ENCODE assay signal across 20 cellular contexts in genomic region chr20:50247196-50248094, GRCh38. TPM values are rescaled to one million over a fixed set of nuclear protein-coding genes. Genes with fewer than 3 reads are reported as not detected.
A peak's percentile ranks its signal among the peaks of the same experiment; 100 is the strongest.
DNase-seq lines count a peak whose midpoint lies in the region; ATAC-seq and TF ChIP-seq lines count a peak whose summit lies in the region.
"Had no signal": no experiment of that assay in that cellular context is flagged by ENCODE, and none has a peak within 500 bp of the region (broad histone marks: within the 10 kb centered on the region; RNA-seq: fewer than 3 reads in every experiment).

No MANE protein-coding gene starts in this region.

- H3K36me3 ChIP-seq in body of pancreas (replicated peaks in 1 of 2; ENCODE audit: insufficient read depth in 1 of 2, low read depth in 2 of 2) (no peaks in the 10 kb centered on the region), urinary bladder (ENCODE audit: insufficient read depth) (no peaks in the 10 kb centered on the region), A673 (ENCODE audit: insufficient read depth, low read length, poor library complexity, severe bottlenecking) (no peaks in the 10 kb centered on the region)
- H3K36me3 ChIP-seq: BLaER1 had no signal

- no peaks in the 10 kb centered on the region for H3K36me3 Mint-ChIP-seq in activated CD8-positive, alpha-beta T cell treated with anti-CD3 and anti-CD28 coated beads, Interleukin-2, amount 10 ng/mL, durations not matched to agents 7 days and 5 days (ENCODE audit: low read depth)
- H3K36me3 Mint-ChIP-seq in activated CD8-positive, alpha-beta T cell treated with anti-CD3 and anti-CD28 coated beads for 36 hours (ENCODE audit: low read depth): no peaks in the 10 kb centered on the region
- H3K36me3 Mint-ChIP-seq in neural crest cell (ENCODE audit: low read depth): no peaks in the 10 kb centered on the region
- H3K36me3 Mint-ChIP-seq: activated naive CD4-positive, alpha-beta T cell treated with anti-CD3 and anti-CD28 coated beads, Interleukin-2, amount 50 U/mL, for 24 hours; brain; T-cell had no signal

- H3K9me3 ChIP-seq in body of pancreas (no peaks in the 10 kb centered on the region), A673 (ENCODE audit: low read depth, low read length, poor library complexity, severe bottlenecking) (no peaks in the 10 kb centered on the region)
- H3K9me3 ChIP-seq: BLaER1, testis had no signal

- DNase-seq in activated CD8-positive, alpha-beta T cell treated with anti-CD3 and anti-CD28 coated beads, Interleukin-2, amount 10 ng/mL, durations not matched to agents 7 days and 5 days: no peak
- DNase-seq in activated CD8-positive, alpha-beta T cell treated with anti-CD3 and anti-CD28 coated beads for 36 hours: no peak
- no peak for DNase-seq in body of pancreas
- no peak for DNase-seq in neural crest cell (ENCODE audit: low read depth, low spot score)
- DNase-seq in NCI-H146 (lab: John Stamatoyannopoulos, UW): no peak
- DNase-seq in A673 (ENCODE audit: low spot score): no peak
- DNase-seq: activated T-cell treated with anti-CD3 and anti-CD28 coated beads, Interleukin-2, amount 50 U/mL, for 4 hours; NCI-H1105; NCI-H524; SIG-M5; stimulated activated CD4-positive, alpha-beta T cell treated with anti-CD3 and anti-CD28 coated beads, Interleukin-12 subunit alpha, Interleukin-12 subunit beta, amount 100 ng/mL, for 4 hours; T-cell; testis had no signal

- no peak for TF ChIP-seq POLR2A in body of pancreas (IDR thresholded peaks at IDR 0.05)

- H3K4me1 ChIP-seq in body of pancreas (peaks cover 56% of the 10 kb centered on the region), urinary bladder (ENCODE audit: insufficient read depth) (no peaks in the 10 kb centered on the region), A673 (ENCODE audit: insufficient read depth, low read length, poor library complexity, severe bottlenecking) (no peaks in the 10 kb centered on the region)
- H3K4me1 ChIP-seq: BLaER1 had no signal

- H3K27me3 ChIP-seq in body of pancreas (no peaks in the 10 kb centered on the region), A673 (replicated peaks; ENCODE audit: insufficient read depth, low read depth, low read length, poor library complexity) (no peaks in the 10 kb centered on the region)
- H3K27me3 ChIP-seq: BLaER1, hepatocyte, testis had no signal

- peaks cover 7% of the 10 kb centered on the region for H3K4me1 Mint-ChIP-seq in activated CD8-positive, alpha-beta T cell treated with anti-CD3 and anti-CD28 coated beads, Interleukin-2, amount 10 ng/mL, durations not matched to agents 7 days and 5 days (ENCODE audit: low read depth)
- no peaks in the 10 kb centered on the region for H3K4me1 Mint-ChIP-seq in activated CD8-positive, alpha-beta T cell treated with anti-CD3 and anti-CD28 coated beads for 36 hours (ENCODE audit: low read depth)
- peaks cover 17% of the 10 kb centered on the region for H3K4me1 Mint-ChIP-seq in neural crest cell
- H3K4me1 Mint-ChIP-seq: activated naive CD4-positive, alpha-beta T cell treated with anti-CD3 and anti-CD28 coated beads, Interleukin-2, amount 50 U/mL, for 24 hours; T-cell had no signal

- POLR2A ChIA-PET in activated CD8-positive, alpha-beta T cell treated with anti-CD3 and anti-CD28 coated beads, Interleukin-2, amount 10 ng/mL, durations not matched to agents 7 days and 5 days (lab: Charles Lee): interaction anchor here (0.9 kb wide), 1 partner anchor 23 kb away, joined by 3 read pairs; no protein-coding TSS in a partner anchor
- POLR2A ChIA-PET in activated CD8-positive, alpha-beta T cell treated with anti-CD3 and anti-CD28 coated beads for 36 hours (lab: Charles Lee): no interaction called here
- POLR2A ChIA-PET in A673 (lab: Charles Lee; ENCODE audit: low non-redundant PET): no interaction called here

- WGBS in body of pancreas, 2 donors: 76 to 80% methylated on average over 9 of the region's 9 CpGs
- 90% methylated on average over 9 of the region's 9 CpGs for WGBS in urinary bladder

- no peaks in the 10 kb centered on the region for H3K9me3 Mint-ChIP-seq in activated CD8-positive, alpha-beta T cell treated with anti-CD3 and anti-CD28 coated beads, Interleukin-2, amount 10 ng/mL, durations not matched to agents 7 days and 5 days (ENCODE audit: insufficient read depth)
- no peaks in the 10 kb centered on the region for H3K9me3 Mint-ChIP-seq in activated CD8-positive, alpha-beta T cell treated with anti-CD3 and anti-CD28 coated beads for 36 hours
- H3K9me3 Mint-ChIP-seq in neural crest cell: no peaks in the 10 kb centered on the region
- H3K9me3 Mint-ChIP-seq: activated naive CD4-positive, alpha-beta T cell treated with anti-CD3 and anti-CD28 coated beads, Interleukin-2, amount 50 U/mL, for 24 hours; activated T-cell treated with anti-CD3 and anti-CD28 coated beads, Interleukin-2, amount 50 U/mL, for 4 hours; T-cell had no signal

- intact Hi-C loops in activated CD8-positive, alpha-beta T cell treated with anti-CD3 and anti-CD28 coated beads for 36 hours (cut with micrococcal nuclease): no loop called here
- intact Hi-C loops in body of pancreas (cut with DNase I): no loop called here
- intact Hi-C loops in A673 (cut with micrococcal nuclease; ENCODE audit: unreplicated experiment): no loop called here

- H3K27ac ChIP-seq in body of pancreas (peak overlapping the region; percentile 60 to 85 (median 80)), urinary bladder (ENCODE audit: low read depth) (peak overlapping the region; percentile 30), A673 (ENCODE audit: low read depth, low read length, poor library complexity, severe bottlenecking) (no peak overlapping the region)
- H3K27ac ChIP-seq: 22Rv1, BLaER1, hepatocyte, testis had no signal

- H3K4me3 ChIP-seq in body of pancreas: no peak overlapping the region
- H3K4me3 ChIP-seq in urinary bladder (ENCODE audit: low read depth, low read length): no peak overlapping the region
- H3K4me3 ChIP-seq in A673 (ENCODE audit: low read depth, low read length, poor library complexity, severe bottlenecking): no peak overlapping the region
- H3K4me3 ChIP-seq: BLaER1, hepatocyte, testis had no signal

- CTCF ChIA-PET in activated CD8-positive, alpha-beta T cell treated with anti-CD3 and anti-CD28 coated beads, Interleukin-2, amount 10 ng/mL, durations not matched to agents 7 days and 5 days (lab: Charles Lee): no interaction called here
- CTCF ChIA-PET in activated CD8-positive, alpha-beta T cell treated with anti-CD3 and anti-CD28 coated beads for 36 hours (lab: Charles Lee): interaction anchor here (1.0 kb wide), 1 partner anchor 9 kb away, joined by 3 read pairs; no protein-coding TSS in a partner anchor
- CTCF ChIA-PET in A673 (lab: Charles Lee): no interaction called here

- no peaks in the 10 kb centered on the region for H3K27me3 Mint-ChIP-seq in activated CD8-positive, alpha-beta T cell treated with anti-CD3 and anti-CD28 coated beads, Interleukin-2, amount 10 ng/mL, durations not matched to agents 7 days and 5 days (ENCODE audit: low read depth)
- H3K27me3 Mint-ChIP-seq in activated CD8-positive, alpha-beta T cell treated with anti-CD3 and anti-CD28 coated beads for 36 hours: no peaks in the 10 kb centered on the region
- no peaks in the 10 kb centered on the region for H3K27me3 Mint-ChIP-seq in neural crest cell (ENCODE audit: low read depth)
- H3K27me3 Mint-ChIP-seq: activated naive CD4-positive, alpha-beta T cell treated with anti-CD3 and anti-CD28 coated beads, Interleukin-2, amount 50 U/mL, for 24 hours had no signal

- no TSS peak for BruUV-seq in A673 (replicated peaks; lab: Mats Ljungman, UMichigan)

- H3K4me3 Mint-ChIP-seq in activated CD8-positive, alpha-beta T cell treated with anti-CD3 and anti-CD28 coated beads, Interleukin-2, amount 10 ng/mL, durations not matched to agents 7 days and 5 days: no peak overlapping the region
- no peak overlapping the region for H3K4me3 Mint-ChIP-seq in activated CD8-positive, alpha-beta T cell treated with anti-CD3 and anti-CD28 coated beads for 36 hours
- H3K4me3 Mint-ChIP-seq in neural crest cell: no peak overlapping the region
- H3K4me3 Mint-ChIP-seq: activated naive CD4-positive, alpha-beta T cell treated with anti-CD3 and anti-CD28 coated beads, Interleukin-2, amount 50 U/mL, for 24 hours; activated T-cell treated with anti-CD3 and anti-CD28 coated beads, Interleukin-2, amount 50 U/mL, for 4 hours; brain; T-cell had no signal

- H3K27ac Mint-ChIP-seq in activated CD8-positive, alpha-beta T cell treated with anti-CD3 and anti-CD28 coated beads, Interleukin-2, amount 10 ng/mL, durations not matched to agents 7 days and 5 days: peak overlapping the region; percentile 11
- no peak overlapping the region for H3K27ac Mint-ChIP-seq in activated CD8-positive, alpha-beta T cell treated with anti-CD3 and anti-CD28 coated beads for 36 hours
- peak overlapping the region; percentile 81 for H3K27ac Mint-ChIP-seq in neural crest cell (ENCODE audit: unreplicated experiment)
- H3K27ac Mint-ChIP-seq: activated naive CD4-positive, alpha-beta T cell treated with anti-CD3 and anti-CD28 coated beads, Interleukin-2, amount 50 U/mL, for 24 hours; T-cell had no signal

- no peak for TF ChIP-seq CTCF in activated CD8-positive, alpha-beta T cell treated with anti-CD3 and anti-CD28 coated beads for 36 hours (IDR thresholded peaks at IDR 0.05)
- no peak for TF ChIP-seq CTCF in body of pancreas (IDR thresholded peaks at IDR 0.05)
- no peak for TF ChIP-seq CTCF in neural crest cell (conservative IDR thresholded peaks at IDR 0.05)
- no peak for TF ChIP-seq CTCF in A673 (conservative IDR thresholded peaks at IDR 0.05; ENCODE audit: low read depth, low read length)

- no peak for ATAC-seq in activated CD8-positive, alpha-beta T cell treated with anti-CD3 and anti-CD28 coated beads, Interleukin-2, amount 10 ng/mL, durations not matched to agents 7 days and 5 days
- no peak for ATAC-seq in activated CD8-positive, alpha-beta T cell treated with anti-CD3 and anti-CD28 coated beads for 36 hours
- no peak for ATAC-seq in body of pancreas
- ATAC-seq in HG03378 (IDR thresholded peaks at IDR 0.05; ENCODE audit: unreplicated experiment): no peak
- ATAC-seq: activated T-cell treated with anti-CD3 and anti-CD28 coated beads, Interleukin-2, amount 50 U/mL, for 4 hours; T-cell had no signal

RNA-seq across cellular contexts. Expression of gene CEBPB, which starts 56.8 kb away (rescaled TPM):
- 10 to 100 TPM; 28.8 to 32.0 TPM for total RNA-seq in activated CD8-positive, alpha-beta T cell treated with anti-CD3 and anti-CD28 coated beads, Interleukin-2, amount 10 ng/mL, durations not matched to agents 7 days and 5 days
- 10 to 100 TPM; 27.2 to 28.4 TPM for total RNA-seq in activated CD8-positive, alpha-beta T cell treated with anti-CD3 and anti-CD28 coated beads for 36 hours
- 100 to 1,000 TPM in 1 of 2 donors, 10 to 100 TPM in 1; 47.7 to 104 TPM for total RNA-seq in body of pancreas
- 7.6 and 7.8 TPM in 2 replicates for total RNA-seq in neural crest cell
- 13.1 TPM for total RNA-seq in urinary bladder
- 76.6 TPM for polyA plus RNA-seq in urinary bladder
- total RNA-seq in A673 (2021): 130 and 136 TPM in 2 replicates
